In genomic region chr2:195049372-195050031, GRCh38 we compare ENCODE assay signal across 1 cellular context.
TF ChIP-seq lines count a peak whose summit lies in the region.

No MANE protein-coding gene starts in this region.

TF ChIP-seq in HepG2, 621 proteins besides CTCF, POLR2A, EP300 and RAD21 (continued from another document):
- TF ChIP-seq, protein P1, sequence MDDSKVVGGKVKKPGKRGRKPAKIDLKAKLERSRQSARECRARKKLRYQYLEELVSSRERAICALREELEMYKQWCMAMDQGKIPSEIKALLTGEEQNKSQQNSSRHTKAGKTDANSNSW (CRISPR knock-in tag; IDR thresholded peaks at IDR 0.05; ENCODE audit: borderline replicate concordance), result no peak
